In the genomic region with DNA sequence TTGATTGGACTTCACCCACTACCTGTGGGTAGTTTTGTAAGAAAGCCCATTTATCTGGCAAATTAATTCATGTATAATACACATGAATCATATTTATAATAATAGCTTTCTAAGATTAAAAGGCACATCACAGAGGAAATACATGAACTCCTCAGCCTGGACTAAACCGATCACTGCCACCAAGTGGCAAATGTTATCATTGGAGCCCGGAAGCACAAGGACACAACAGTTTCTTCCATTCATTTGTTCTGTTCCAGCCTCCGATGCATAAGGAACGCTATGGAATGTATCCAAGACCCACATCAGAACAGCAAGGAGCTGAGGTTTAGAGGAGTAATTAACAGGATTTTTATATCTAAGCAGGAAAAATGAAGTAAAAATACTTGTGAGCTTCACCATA, we compare ENCODE assay signal across 9 cellular contexts. TPM values are rescaled to one million over a fixed set of nuclear protein-coding genes. Genes with fewer than 3 reads are reported as not detected.
A peak's percentile ranks its signal among the peaks of the same experiment; 100 is the strongest.
DNase-seq lines count a peak whose midpoint lies in the region; ATAC-seq and TF ChIP-seq lines count a peak whose summit lies in the region.
"Had no signal": no experiment of that assay in that cellular context is flagged by ENCODE, and none has a peak within 500 bp of the region (broad histone marks: within the 10 kb centered on the region; RNA-seq: fewer than 3 reads in every experiment).

No MANE protein-coding gene starts in this region.

- peak; percentile 11 for DNase-seq in GF-D8 (lab: John Stamatoyannopoulos, UW)
- DNase-seq in OCI-LY7 (ENCODE audit: low spot score) = peak; percentile 5
- DNase-seq in fibroblast of lung (ENCODE audit: low read depth in 2 of 2) = peak; percentile 53 to 71
- DNase-seq in pulmonary artery endothelial cell (ENCODE audit: low read depth, low spot score) = peak; percentile 26
- no peak for DNase-seq in NCI-H2029 (lab: John Stamatoyannopoulos, UW)
- no peak for DNase-seq in glutamatergic neuron

- 0 out of 2 replicates have a peak, but pooled peaks cover 4% of the 10 kb centered on the region for H3K9me3 ChIP-seq in OCI-LY7 (ENCODE audit: low read length)
- H3K9me3 ChIP-seq in fibroblast of lung (ENCODE audit: control insufficient read depth, insufficient read depth, low read depth, low read length) = no peaks in the 10 kb centered on the region

- H3K27ac ChIP-seq in ACC112 (ENCODE audit: low read depth, low read length) (no peak overlapping the region), OCI-LY7 (ENCODE audit: low read depth, low read length, poor library complexity, severe bottlenecking) (no peak overlapping the region), fibroblast of lung (ENCODE audit: insufficient read depth, low read length) (no peak overlapping the region)

- no peaks in the 10 kb centered on the region for H3K27me3 ChIP-seq in ACC112 (ENCODE audit: insufficient read depth, low read length)
- no peaks in the 10 kb centered on the region for H3K27me3 ChIP-seq in fibroblast of lung (ENCODE audit: control insufficient read depth, insufficient read depth, low read length)

- no peaks in the 10 kb centered on the region for H3K27me3 Mint-ChIP-seq in glutamatergic neuron (ENCODE audit: unreplicated experiment)

- H3K4me3 ChIP-seq in ACC112 (ENCODE audit: low read depth, low read length) (0 out of 2 replicates have a peak overlapping the region, but pooled peaks have one; percentile 38), OCI-LY7 (ENCODE audit: low read depth, low read length, poor library complexity, severe bottlenecking) (no peak overlapping the region), fibroblast of lung (replicated peaks in 1 of 4; ENCODE audit: control extremely low read depth in 1 of 4, insufficient read depth in 1 of 4, low read depth in 3 of 4, low read length in 4 of 4) (no peak overlapping the region)

- no peak overlapping the region for H3K4me2 ChIP-seq in OCI-LY7 (ENCODE audit: low read length)
- H3K4me2 ChIP-seq in fibroblast of lung (ENCODE audit: extremely low read depth, insufficient read depth, low read length) = peak overlapping the region; percentile 54

- intact Hi-C loops in OCI-LY7 (cut with micrococcal nuclease; ENCODE audit: unreplicated experiment) = loop anchor here (10.0 kb wide), 1 partner anchor 216 kb away; no protein-coding TSS in a partner anchor

- CTCF ChIA-PET in OCI-LY7 (lab: Charles Lee; ENCODE audit: unreplicated experiment) = no interaction called here

- H4K20me1 ChIP-seq in OCI-LY7 (ENCODE audit: insufficient read depth, low read length) = no peaks in the 10 kb centered on the region
- no peaks in the 10 kb centered on the region for H4K20me1 ChIP-seq in fibroblast of lung (ENCODE audit: control insufficient read depth, extremely low read depth, insufficient read depth, low read length)

- no peak overlapping the region for H3K4me3 Mint-ChIP-seq in glutamatergic neuron (ENCODE audit: unreplicated experiment)
- H3K4me3 Mint-ChIP-seq: IgD-negative memory B cell had no signal

- no peaks in the 10 kb centered on the region for H3K36me3 Mint-ChIP-seq in glutamatergic neuron (ENCODE audit: unreplicated experiment)

- H3K4me1 ChIP-seq in ACC112 (ENCODE audit: control insufficient read depth, insufficient read depth, low read length, unreplicated experiment) (peaks cover 8% of the 10 kb centered on the region), OCI-LY7 (ENCODE audit: insufficient read depth, low read length, poor library complexity, severe bottlenecking) (no peaks in the 10 kb centered on the region), fibroblast of lung (ENCODE audit: control insufficient read depth, extremely low read depth, insufficient read depth, low read length) (peaks cover 2% of the 10 kb centered on the region)

- no TSS peak for BruUV-seq in OCI-LY7 (replicated peaks; lab: Mats Ljungman, UMichigan)

- TF ChIP-seq CTCF in OCI-LY7 (conservative IDR thresholded peaks at IDR 0.05; ENCODE audit: low read length) (peak; percentile 70), fibroblast of lung (conservative IDR thresholded peaks at IDR 0.05 in 1 of 2, IDR thresholded peaks at IDR 0.05 in 1 of 2; ENCODE audit: low read depth in 1 of 2, low read length in 2 of 2) (peak; percentile 52 to 61), glutamatergic neuron (IDR thresholded peaks at IDR 0.05; ENCODE audit: partially characterized antibody, unreplicated experiment) (no peak)

- no peaks in the 10 kb centered on the region for H3K36me3 ChIP-seq in ACC112 (ENCODE audit: insufficient read depth, low read length)
- no peaks in the 10 kb centered on the region for H3K36me3 ChIP-seq in OCI-LY7 (ENCODE audit: insufficient read depth, low read length)
- no peaks in the 10 kb centered on the region for H3K36me3 ChIP-seq in fibroblast of lung (ENCODE audit: control insufficient read depth, insufficient read depth, low read length)

- peaks cover 2% of the 10 kb centered on the region for H3K9me3 Mint-ChIP-seq in glutamatergic neuron (ENCODE audit: unreplicated experiment)

- H3K4me1 Mint-ChIP-seq in glutamatergic neuron (ENCODE audit: low read depth, unreplicated experiment) = no peaks in the 10 kb centered on the region
- H3K4me1 Mint-ChIP-seq: IgD-negative memory B cell had no signal

- H3K79me2 ChIP-seq in ACC112 (ENCODE audit: control insufficient read depth, insufficient read depth, low read length, unreplicated experiment) (no peaks in the 10 kb centered on the region), OCI-LY7 (ENCODE audit: insufficient read depth, low read depth, low read length) (no peaks in the 10 kb centered on the region), fibroblast of lung (ENCODE audit: control insufficient read depth, insufficient read depth, low read length) (no peaks in the 10 kb centered on the region)

- H3K27ac Mint-ChIP-seq in glutamatergic neuron (ENCODE audit: unreplicated experiment) = no peak overlapping the region

- ATAC-seq in HG02798 (IDR thresholded peaks at IDR 0.05; ENCODE audit: poor library complexity, unreplicated experiment) = peak; percentile 73

- H3K9ac ChIP-seq in fibroblast of lung (ENCODE audit: insufficient read depth, low read length) = no peak overlapping the region

- H3K9me2 ChIP-seq in OCI-LY7 (ENCODE audit: insufficient read depth, low read length) = no peaks in the 10 kb centered on the region

- POLR2A ChIA-PET in OCI-LY7 (lab: Charles Lee) = no interaction called here

- H2AFZ ChIP-seq in ACC112 (ENCODE audit: low read length, unreplicated experiment) (peak overlapping the region; percentile 77), OCI-LY7 (ENCODE audit: low read length) (no peak overlapping the region), fibroblast of lung (ENCODE audit: low read length) (peak overlapping the region; percentile 52)

RNA-seq across cellular contexts. Expression of a gene that starts 13.9 kb away (rescaled TPM):
- not detected in 2 replicates for total RNA-seq in OCI-LY7 (2014; rRNA removed; shearing (Covaris generic))
- total RNA-seq in OCI-LY7 (2022) (not detected in 2 replicates), fibroblast of lung (0.26 and 0.33 TPM in 2 replicates), pulmonary artery endothelial cell (under 0.01 and 0.11 TPM in 2 replicates), glutamatergic neuron (ENCODE audit: unreplicated experiment) (0.61 TPM)
- 0.03 and 0.46 TPM in 2 replicates for polyA plus RNA-seq in fibroblast of lung
- polyA plus RNA-seq in fibroblast of lung (2012) = 0.22 TPM in 1 of 2 replicates, not detected in the other
- not detected in 2 replicates for polyA minus RNA-seq in fibroblast of lung (ENCODE audit: low replicate concordance)

Comparison
In these comparisons a context has a peak if more than half of its experiments do, and no peak if none do; other contexts are left out.
1. DNase-seq: peak in GF-D8 (single experiment), OCI-LY7 (single experiment), fibroblast of lung (2 of 2) and pulmonary artery endothelial cell (single experiment); none in NCI-H2029 (single experiment) and glutamatergic neuron (single experiment).